In genomic region chr6:4584801-4585200, GRCh38 we compare ENCODE assay signal across 17 cellular contexts.
DNase-seq lines count a peak whose midpoint lies in the region; ATAC-seq and TF ChIP-seq lines count a peak whose summit lies in the region.
"Had no signal": no experiment of that assay in that cellular context is flagged by ENCODE, and none has a peak within 500 bp of the region (broad histone marks: within the 10 kb centered on the region; RNA-seq: fewer than 3 reads in every experiment).

No MANE protein-coding gene starts in this region.

- peak overlapping the region; percentile 7; the same call in 1 of the 2 replicates for H2BK120ac ChIP-seq in IMR-90 (ENCODE audit: low read depth, low read length)

- H2AK5ac ChIP-seq in IMR-90 (ENCODE audit: low read depth, low read length) = peak overlapping the region; percentile 43; the same call in 1 of the 2 replicates

- no peaks in the 10 kb centered on the region for H3K36me3 ChIP-seq in IMR-90 (ENCODE audit: control insufficient read depth, insufficient read depth, low read length)
- H3K36me3 ChIP-seq in esophagus muscularis mucosa = no peaks in the 10 kb centered on the region
- no peaks in the 10 kb centered on the region for H3K36me3 ChIP-seq in SK-N-SH (replicated peaks in 1 of 2; ENCODE audit: control insufficient read depth in 1 of 2, insufficient read depth in 2 of 2, low read length in 1 of 2)
- H3K36me3 ChIP-seq: BE2C, BLaER1 had no signal

- no peak overlapping the region for H3K18ac ChIP-seq in IMR-90 (ENCODE audit: low read depth, low read length)

- no peak overlapping the region for H4K5ac ChIP-seq in IMR-90 (ENCODE audit: low read depth, low read length)

- ATAC-seq in IMR-90 (ENCODE audit: low read depth) (no peak), HG03342 (IDR thresholded peaks at IDR 0.05; ENCODE audit: unreplicated experiment) (no peak)
- ATAC-seq: CD8-positive, alpha-beta T cell had no signal

- H3K79me2 ChIP-seq in SK-N-SH (ENCODE audit: insufficient read depth) = no peaks in the 10 kb centered on the region

- no peak overlapping the region for H2AK9ac ChIP-seq in IMR-90 (replicated peaks; ENCODE audit: low read depth, low read length, poor library complexity)

- dilution Hi-C loops in IMR-90 (cut with HindIII; ENCODE audit: low sequenced_read_pairs, unreplicated experiment) = no loop called here

- no peak overlapping the region for H3K4me3 Mint-ChIP-seq in osteocyte (ENCODE audit: unreplicated experiment)
- H3K4me3 Mint-ChIP-seq: CD4-positive, alpha-beta T cell; CD8-positive, alpha-beta T cell had no signal

- no peak overlapping the region for H3K23ac ChIP-seq in IMR-90 (ENCODE audit: low read depth, low read length)

- H3K27me3 ChIP-seq in IMR-90 (ENCODE audit: control insufficient read depth, insufficient read depth, low read length) = no peaks in the 10 kb centered on the region
- H3K27me3 ChIP-seq in esophagus muscularis mucosa = no peaks in the 10 kb centered on the region
- H3K27me3 ChIP-seq in SK-N-SH (ENCODE audit: insufficient read depth) = peaks cover 4% of the 10 kb centered on the region; the same call in 1 of the 2 replicates
- H3K27me3 ChIP-seq: BLaER1 had no signal

- CTCF ChIA-PET in IMR-90 (lab: Yijun Ruan, JAX) (no interaction called here), SK-N-SH (lab: Yijun Ruan, JAX) (no interaction called here)

- peaks cover 2% of the 10 kb centered on the region; the same call in 1 of the 2 replicates for H4K20me1 ChIP-seq in IMR-90 (ENCODE audit: insufficient read depth, low read length)
- no peaks in the 10 kb centered on the region for H4K20me1 ChIP-seq in SK-N-SH (ENCODE audit: insufficient read depth)
- H4K20me1 ChIP-seq: BLaER1 had no signal

- POLR2A ChIA-PET in IMR-90 (lab: Charles Lee; ENCODE audit: unreplicated experiment) = no interaction called here
- POLR2A ChIA-PET in SK-N-SH (lab: Yijun Ruan, JAX) = no interaction called here

- TF ChIP-seq CTCF in IMR-90 (conservative IDR thresholded peaks at IDR 0.05; ENCODE audit: low read depth, low read length) (no peak), esophagus muscularis mucosa (IDR thresholded peaks at IDR 0.05) (no peak), osteocyte (IDR thresholded peaks at IDR 0.05) (no peak), SK-N-SH (IDR thresholded peaks at IDR 0.05) (no peak)

- peaks cover 35% of the 10 kb centered on the region for H3K4me1 Mint-ChIP-seq in osteocyte (ENCODE audit: unreplicated experiment)

- peaks cover 6% of the 10 kb centered on the region for H3K36me3 Mint-ChIP-seq in osteocyte (ENCODE audit: unreplicated experiment)
- H3K36me3 Mint-ChIP-seq: CD8-positive, alpha-beta T cell had no signal

- intact Hi-C loops in IMR-90 (cut with micrococcal nuclease) = loop anchor here (5.0 kb wide), 2 partner anchors 192 to 228 kb away; partner anchors contain the start of gene CDYL
- intact Hi-C loops in esophagus muscularis mucosa (cut with DNase I) = loop anchor here (5.0 kb wide), 1 partner anchor 232 kb away; no protein-coding TSS in a partner anchor

- H2AFZ ChIP-seq in IMR-90 (replicated peaks; ENCODE audit: low read length, poor library complexity) (no peak overlapping the region), SK-N-SH (ENCODE audit: low read depth) (no peak overlapping the region)

- TF ChIP-seq EP300 in esophagus muscularis mucosa (IDR thresholded peaks at IDR 0.05) = no peak
- no peak for TF ChIP-seq EP300 in SK-N-SH (IDR thresholded peaks at IDR 0.05; ENCODE audit: borderline replicate concordance in 1 of 2, low read depth in 1 of 2, low read length in 1 of 2)

- H3K27ac ChIP-seq in IMR-90 (ENCODE audit: insufficient read depth, low read length) = no peak overlapping the region
- no peak overlapping the region for H3K27ac ChIP-seq in esophagus muscularis mucosa (replicated peaks in 1 of 4)
- H3K27ac ChIP-seq in SK-N-SH (ENCODE audit: low read depth in 2 of 2, low read length in 1 of 2) = no peak overlapping the region
- H3K27ac ChIP-seq: BLaER1 had no signal

- peaks cover 0 to 7% of the 10 kb centered on the region in 2 experiments; a peak in 1 of 4 replicates for H3K79me1 ChIP-seq in IMR-90 (ENCODE audit: low read depth in 1 of 2, low read length in 2 of 2)

- H3K4me2 ChIP-seq in IMR-90 (ENCODE audit: low read depth, low read length) = no peak overlapping the region
- H3K4me2 ChIP-seq in SK-N-SH = no peak overlapping the region
- H3K4me2 ChIP-seq: BLaER1 had no signal

- H3K27me3 Mint-ChIP-seq in osteocyte (ENCODE audit: unreplicated experiment) = no peaks in the 10 kb centered on the region
- H3K27me3 Mint-ChIP-seq: CD4-positive, alpha-beta T cell had no signal

- H2BK20ac ChIP-seq in IMR-90 (ENCODE audit: low read depth, low read length) = no peak overlapping the region; the same call in 1 of the 2 replicates

- no peak for TF ChIP-seq POLR2A in IMR-90 (IDR thresholded peaks at IDR 0.05; ENCODE audit: low read depth, low read length)
- TF ChIP-seq POLR2A in esophagus muscularis mucosa (IDR thresholded peaks at IDR 0.05; ENCODE audit: low read depth) = no peak

- no peaks in the 10 kb centered on the region for H3K9me2 ChIP-seq in SK-N-SH

- no peak overlapping the region for H3K14ac ChIP-seq in IMR-90 (replicated peaks; ENCODE audit: low read depth, low read length)

- no peak overlapping the region for H3K27ac Mint-ChIP-seq in osteocyte (ENCODE audit: unreplicated experiment)
- H3K27ac Mint-ChIP-seq: CD4-positive, alpha-beta T cell; CD8-positive, alpha-beta T cell had no signal

- H4K91ac ChIP-seq in IMR-90 (ENCODE audit: insufficient read depth, low read depth, low read length) = no peak overlapping the region

- H3K9ac ChIP-seq in IMR-90 (ENCODE audit: low read depth, low read length) (no peak overlapping the region), SK-N-SH (no peak overlapping the region)
- H3K9ac ChIP-seq: BLaER1 had no signal

- no peaks in the 10 kb centered on the region for H3K9me3 ChIP-seq in IMR-90 (ENCODE audit: control insufficient read depth, insufficient read depth, low read length)
- H3K9me3 ChIP-seq in esophagus muscularis mucosa = peaks cover 0 to 8% (median 0%) of the 10 kb centered on the region in 4 donors
- no peaks in the 10 kb centered on the region for H3K9me3 ChIP-seq in SK-N-SH
- H3K9me3 ChIP-seq: BE2C, BLaER1, Caco-2 had no signal

- peaks cover 11% of the 10 kb centered on the region for H3K9me1 ChIP-seq in IMR-90 (ENCODE audit: insufficient read depth, low read length)

- peaks cover 3% of the 10 kb centered on the region for H3F3A ChIP-seq in SK-N-SH (replicated peaks; ENCODE audit: insufficient read depth)

- no peak overlapping the region for H3K4me3 ChIP-seq in IMR-90 (ENCODE audit: insufficient read depth, low read depth, low read length)
- H3K4me3 ChIP-seq in esophagus muscularis mucosa = no peak overlapping the region
- no peak overlapping the region for H3K4me3 ChIP-seq in SK-N-SH (ENCODE audit: low read depth in 2 of 2, low read length in 1 of 2)
- H3K4me3 ChIP-seq: BLaER1 had no signal

- peaks cover 17% of the 10 kb centered on the region for H3K4me1 ChIP-seq in IMR-90 (ENCODE audit: control insufficient read depth, insufficient read depth, low read length)
- H3K4me1 ChIP-seq in esophagus muscularis mucosa = peaks cover 5 to 33% (median 19%) of the 10 kb centered on the region in 4 donors
- no peaks in the 10 kb centered on the region for H3K4me1 ChIP-seq in SK-N-SH (ENCODE audit: control insufficient read depth in 1 of 2, insufficient read depth in 2 of 2, low read depth in 1 of 2, low read length in 1 of 2)
- H3K4me1 ChIP-seq: BE2C, BLaER1 had no signal

- in situ Hi-C loops in IMR-90 (cut with MboI; ENCODE audit: low sequenced_read_pairs) = no loop called here

- no peak overlapping the region for H3K56ac ChIP-seq in IMR-90 (ENCODE audit: extremely low read depth, insufficient read depth, low read length)

- peak overlapping the region; percentile 98; the same call in 1 of the 3 replicates for H2BK15ac ChIP-seq in IMR-90 (ENCODE audit: low read depth, low read length)

- H3K4ac ChIP-seq in IMR-90 (ENCODE audit: low read depth, low read length) = no peak overlapping the region

- no TSS peak for BruUV-seq in IMR-90 (replicated peaks; lab: Mats Ljungman, UMichigan)

- no peak overlapping the region for H4K8ac ChIP-seq in IMR-90 (ENCODE audit: low read depth in 2 of 2, low read length in 2 of 2)

- no peak for TF ChIP-seq RAD21 in IMR-90 (IDR thresholded peaks at IDR 0.05; ENCODE audit: low read length)
- no peak for TF ChIP-seq RAD21 in SK-N-SH (IDR thresholded peaks at IDR 0.05; ENCODE audit: low read length)

- H3K9me3 Mint-ChIP-seq in osteocyte (ENCODE audit: unreplicated experiment) = peaks cover 14% of the 10 kb centered on the region
- H3K9me3 Mint-ChIP-seq: CD4-positive, alpha-beta T cell; CD8-positive, alpha-beta T cell had no signal

- DNase-seq in IMR-90 = no peak
- peak; percentile 68 for DNase-seq in esophagus muscularis mucosa (ENCODE audit: extremely low spot score)
- DNase-seq in osteocyte (ENCODE audit: extremely low spot score, unreplicated experiment) = peak; percentile 42
- DNase-seq in activated CD4-positive, alpha-beta T cell treated with anti-CD3 and anti-CD28 coated beads, Interleukin-2, amount 50 U/mL, for 1 hour = no peak
- no peak for DNase-seq in SK-N-SH
- DNase-seq: 8988T; ACHN; BE2C; C1 segment of cervical spinal cord; Caco-2; Calu3; CD4-positive, alpha-beta T cell; CD8-positive, alpha-beta T cell; DMS79 treated with DMSO at 0.1 percent for 48 hours; GF-D8 had no signal

- no peak overlapping the region for H2BK5ac ChIP-seq in IMR-90 (ENCODE audit: low read depth, low read length, poor library complexity, severe bottlenecking)

- 100% methylated on average over 2 of the region's 5 CpGs; no CpG with 5 or more reads in 1 of the 2 experiments for WGBS in IMR-90 (ENCODE audit: extremely low coverage in 2 of 2, insufficient read length in 1 of 2), 2 experiments
- WGBS in esophagus muscularis mucosa = 89% methylated on average over 5 of the region's 5 CpGs
- WGBS in SK-N-SH (ENCODE audit: low lambda C conversion rate) = 7% methylated on average over 5 of the region's 5 CpGs

TF ChIP-seq in IMR-90, 13 proteins besides CTCF, POLR2A, EP300 and RAD21:
- TF ChIP-seq MAZ (IDR thresholded peaks at IDR 0.05; ENCODE audit: borderline replicate concordance, low read depth, low read length) (no peak), RFX5 (IDR thresholded peaks at IDR 0.05; ENCODE audit: low read depth, low read length) (no peak)

TF ChIP-seq in SK-N-SH, 30 proteins besides CTCF, POLR2A, EP300 and RAD21 (continues in another document):
- no peak for TF ChIP-seq FOXJ3 (CRISPR knock-in tag; IDR thresholded peaks at IDR 0.05)
- no peak for TF ChIP-seq PBX3 (IDR thresholded peaks at IDR 0.05)
- TF ChIP-seq CHD2 (IDR thresholded peaks at IDR 0.05; ENCODE audit: low read length, partially characterized antibody) = no peak
- no peak for TF ChIP-seq YY1 (IDR thresholded peaks at IDR 0.05; ENCODE audit: low read depth)

Comparison
In these comparisons a context has a peak if more than half of its experiments do, and no peak if none do; other contexts are left out.
1. DNase-seq: peak in esophagus muscularis mucosa (single experiment) and osteocyte (single experiment); none in IMR-90 (single experiment), activated CD4-positive, alpha-beta T cell treated with anti-CD3 and anti-CD28 coated beads, Interleukin-2, amount 50 U/mL, for 1 hour (single experiment) and SK-N-SH (single experiment).